ENCODE assay signal across 1 cellular context in genomic region chr19:14114854-14115253, GRCh38.
TF ChIP-seq lines count a peak whose summit lies in the region.

No MANE protein-coding gene starts in this region.

TF ChIP-seq in K562, 482 proteins besides CTCF, POLR2A, EP300 and RAD21:
- TF ChIP-seq SPI1 (IDR thresholded peaks at IDR 0.05; ENCODE audit: borderline replicate concordance, low read depth, low read length): peak; percentile 43; the same call in 1 of the 2 replicates
- 0 out of 2 replicates have a peak, but pooled peaks have one; percentile 12 for TF ChIP-seq RB1 (IDR thresholded peaks at IDR 0.05; ENCODE audit: low read depth)
- TF ChIP-seq VEZF1 (CRISPR knock-in tag; IDR thresholded peaks at IDR 0.05): peak; percentile 57; the same call in 1 of the 2 replicates
- TF ChIP-seq CCNT2 (IDR thresholded peaks at IDR 0.05; ENCODE audit: borderline replicate concordance, extremely low read depth, insufficient read length, low read depth, low read length): no peak
- no peak for TF ChIP-seq NR2C2 (CRISPR knock-in tag; IDR thresholded peaks at IDR 0.05)
- 0 out of 2 replicates have a peak, but pooled peaks have one; percentile 17 for TF ChIP-seq NR2C2 (tag; IDR thresholded peaks at IDR 0.05)
- TF ChIP-seq MAZ (CRISPR knock-in tag; conservative IDR thresholded peaks at IDR 0.05 in 1 of 2, IDR thresholded peaks at IDR 0.05 in 1 of 2): 0 out of 4 replicates have a peak, but pooled peaks of 1 of the 2 experiments have one; percentile 13
- peak; percentile 31; the same call in 1 of the 2 replicates for TF ChIP-seq SMC3 (conservative IDR thresholded peaks at IDR 0.05; ENCODE audit: insufficient read depth, low read depth, low read length)
- no peak for TF ChIP-seq ELK1 (CRISPR knock-in tag; IDR thresholded peaks at IDR 0.05)
